ENCODE assay signal across 15 cellular contexts in the genomic region with DNA sequence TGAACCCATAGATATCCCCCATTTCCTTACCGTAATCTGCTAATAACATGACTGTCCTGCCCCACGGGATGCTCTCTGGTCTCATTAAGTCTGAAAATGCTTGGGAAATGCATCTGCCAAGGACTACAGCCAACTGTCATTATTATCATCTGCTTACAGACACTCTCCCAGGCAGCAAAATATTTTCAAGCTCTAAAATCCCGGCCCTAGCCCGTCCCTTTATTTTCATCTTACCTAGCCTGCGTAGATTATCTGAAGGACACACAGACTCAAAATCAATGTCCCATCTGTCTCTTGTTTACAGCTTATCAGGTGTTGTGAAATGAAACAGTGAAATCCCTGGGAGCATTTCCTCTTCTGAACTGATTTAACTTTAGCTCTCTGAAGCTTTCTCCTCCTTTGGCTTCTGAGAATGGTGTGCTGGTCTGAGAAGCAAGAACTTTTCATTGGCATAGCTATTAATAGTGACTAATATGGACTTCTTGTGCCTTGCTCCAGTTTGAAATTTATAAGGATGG.
A peak's percentile ranks its signal among the peaks of the same experiment; 100 is the strongest.
DNase-seq lines count a peak whose midpoint lies in the region; ATAC-seq, FAIRE-seq and TF ChIP-seq lines count a peak whose summit lies in the region.
"Had no signal": no experiment of that assay in that cellular context is flagged by ENCODE, and none has a peak within 500 bp of the region (broad histone marks: within the 10 kb centered on the region; RNA-seq: fewer than 3 reads in every experiment).

No MANE protein-coding gene starts in this region.

- TF ChIP-seq CTCF in HFFc6 (IDR thresholded peaks at IDR 0.05) (no peak), choroid plexus epithelial cell (conservative IDR thresholded peaks at IDR 0.05; ENCODE audit: low read depth, low read length) (no peak), HepG2 (CRISPR knock-in tag; IDR thresholded peaks at IDR 0.05) (no peak), natural killer cell (IDR thresholded peaks at IDR 0.05) (no peak)

- in situ Hi-C loops in HepG2 (cut with HindIII; ENCODE audit: extremely low pct_ligation_motif_present, low pct_unique_long_range_greater_than_20kb) = no loop called here

- no peak overlapping the region for H2AFZ ChIP-seq in HepG2 (ENCODE audit: low read length)

- H3K36me3 ChIP-seq in HepG2 (replicated peaks in 1 of 2; ENCODE audit: control insufficient read depth in 1 of 2, insufficient read depth in 2 of 2, low read length in 2 of 2) = no peaks in the 10 kb centered on the region
- no peaks in the 10 kb centered on the region for H3K36me3 ChIP-seq in stomach smooth muscle (ENCODE audit: control insufficient read depth in 2 of 2, insufficient read depth in 2 of 2, low read length in 2 of 2)
- H3K36me3 ChIP-seq: ascending aorta, neutrophil had no signal

- intact Hi-C loops in HepG2 (cut with micrococcal nuclease; ENCODE audit: unreplicated experiment) (no loop called here), natural killer cell (cut with micrococcal nuclease) (no loop called here)
- intact Hi-C loops in activated CD4-positive, alpha-beta T cell treated with anti-CD3 and anti-CD28 coated beads for 36 hours (cut with DNase I, micrococcal nuclease) = no loop called here

- ATAC-seq in HepG2 (peak; percentile 23; the same call in 1 of the 3 replicates), HG02759 (IDR thresholded peaks at IDR 0.05; ENCODE audit: unreplicated experiment) (no peak), natural killer cell (no peak)
- no peak for ATAC-seq in activated CD4-positive, alpha-beta T cell treated with anti-CD3 and anti-CD28 coated beads for 36 hours

- H3K9me3 Mint-ChIP-seq in HFFc6 (no peaks in the 10 kb centered on the region), natural killer cell (no peaks in the 10 kb centered on the region)
- H3K9me3 Mint-ChIP-seq in activated CD4-positive, alpha-beta T cell treated with anti-CD3 and anti-CD28 coated beads for 36 hours (ENCODE audit: low read depth) = no peaks in the 10 kb centered on the region

- H3K27ac Mint-ChIP-seq in HFFc6 (peak overlapping the region; percentile 63; the same call in 1 of the 2 replicates), natural killer cell (no peak overlapping the region)
- H3K27ac Mint-ChIP-seq in activated CD4-positive, alpha-beta T cell treated with anti-CD3 and anti-CD28 coated beads for 36 hours = no peak overlapping the region

- no peak overlapping the region for H3K4me3 Mint-ChIP-seq in HFFc6
- no peak overlapping the region for H3K4me3 Mint-ChIP-seq in activated CD4-positive, alpha-beta T cell treated with anti-CD3 and anti-CD28 coated beads for 36 hours
- H3K4me3 Mint-ChIP-seq in natural killer cell = no peak overlapping the region

- H3K4me1 Mint-ChIP-seq in HFFc6 (ENCODE audit: low read depth) (peaks cover 16% of the 10 kb centered on the region), natural killer cell (no peaks in the 10 kb centered on the region)
- H3K4me1 Mint-ChIP-seq in activated CD4-positive, alpha-beta T cell treated with anti-CD3 and anti-CD28 coated beads for 36 hours = no peaks in the 10 kb centered on the region

- H3K9ac ChIP-seq in HepG2 (ENCODE audit: insufficient read depth, low read depth, low read length) (no peak overlapping the region), stomach smooth muscle (ENCODE audit: low read length in 2 of 2) (no peak overlapping the region)

- CTCF ChIA-PET in HepG2 (lab: Yijun Ruan, JAX; ENCODE audit: low intra/inter-chr PET ratio, low total read pairs) = no interaction called here
- CTCF ChIA-PET in activated CD4-positive, alpha-beta T cell treated with anti-CD3 and anti-CD28 coated beads for 36 hours (lab: Charles Lee) = no interaction called here

- H3K36me3 Mint-ChIP-seq in HFFc6 (ENCODE audit: low read depth) = no peaks in the 10 kb centered on the region
- no peaks in the 10 kb centered on the region for H3K36me3 Mint-ChIP-seq in activated CD4-positive, alpha-beta T cell treated with anti-CD3 and anti-CD28 coated beads for 36 hours (ENCODE audit: low read depth)
- H3K36me3 Mint-ChIP-seq in natural killer cell = no peaks in the 10 kb centered on the region

- H3K27me3 Mint-ChIP-seq in HFFc6 (ENCODE audit: insufficient read depth) (peaks cover 5% of the 10 kb centered on the region), natural killer cell (ENCODE audit: low read depth in 2 of 2) (peaks cover 5 to 6% of the 10 kb centered on the region in 2 donors)
- peaks cover 17% of the 10 kb centered on the region for H3K27me3 Mint-ChIP-seq in activated CD4-positive, alpha-beta T cell treated with anti-CD3 and anti-CD28 coated beads for 36 hours

- H3K4me3 ChIP-seq in choroid plexus epithelial cell (ENCODE audit: low read depth, low read length) = no peak overlapping the region
- H3K4me3 ChIP-seq in HepG2 (replicated peaks in 1 of 3; ENCODE audit: insufficient read depth in 1 of 3, low read depth in 2 of 3, low read length in 3 of 3) = no peak overlapping the region
- H3K4me3 ChIP-seq in stomach smooth muscle (ENCODE audit: low read length in 2 of 2) = no peak overlapping the region
- H3K4me3 ChIP-seq: ascending aorta had no signal

- no peaks in the 10 kb centered on the region for H3K27me3 ChIP-seq in HepG2 (ENCODE audit: control insufficient read depth in 1 of 2, insufficient read depth in 2 of 2, low read length in 2 of 2)
- H3K27me3 ChIP-seq in stomach smooth muscle (ENCODE audit: control insufficient read depth in 1 of 2, insufficient read depth in 2 of 2, low read length in 2 of 2) = no peaks in the 10 kb centered on the region
- H3K27me3 ChIP-seq: ascending aorta, neutrophil had no signal

- H3K4me1 ChIP-seq in HepG2 (ENCODE audit: insufficient read depth, low read length) (no peaks in the 10 kb centered on the region), stomach smooth muscle (ENCODE audit: control insufficient read depth, insufficient read depth, low read length) (no peaks in the 10 kb centered on the region)
- H3K4me1 ChIP-seq: ascending aorta had no signal

- POLR2A ChIA-PET in HepG2 (lab: Yijun Ruan, JAX) = no interaction called here
- POLR2A ChIA-PET in activated CD4-positive, alpha-beta T cell treated with anti-CD3 and anti-CD28 coated beads for 36 hours (lab: Charles Lee) = no interaction called here

- TF ChIP-seq RAD21 in HepG2 (CRISPR knock-in tag; IDR thresholded peaks at IDR 0.05) = no peak

- 1% methylated on average over 5 of the region's 5 CpGs for WGBS in HepG2 (ENCODE audit: low lambda C conversion rate)

- H4K20me1 ChIP-seq in HepG2 (ENCODE audit: insufficient read depth, low read length) = no peaks in the 10 kb centered on the region

- H3K27ac ChIP-seq in HepG2 (ENCODE audit: extremely low read length, insufficient read depth, low read length) (no peak overlapping the region), stomach smooth muscle (ENCODE audit: low read length) (peak overlapping the region; percentile 6)
- H3K27ac ChIP-seq: ascending aorta, neutrophil had no signal

- TF ChIP-seq EP300 in HepG2 (IDR thresholded peaks at IDR 0.05; ENCODE audit: low read depth in 2 of 2, low read length in 2 of 2) (no peak), HepG2 (CRISPR knock-in tag; IDR thresholded peaks at IDR 0.05; ENCODE audit: borderline replicate concordance) (no peak)

- no peak for FAIRE-seq in HepG2 (lab: Jason Lieb, UNC)
- FAIRE-seq: endothelial cell of umbilical vein, GM19239 had no signal

- no peak overlapping the region for H3K4me2 ChIP-seq in HepG2 (ENCODE audit: low read depth, low read length)

- H3K79me2 ChIP-seq in HepG2 (ENCODE audit: insufficient read depth, low read length) = no peaks in the 10 kb centered on the region

- DNase-seq in HFFc6 (peak; percentile 4), choroid plexus epithelial cell (ENCODE audit: low read depth) (peak; percentile 40), HepG2 (ENCODE audit: low spot score) (no peak), SKM-1 (lab: John Stamatoyannopoulos, UW; ENCODE audit: unreplicated experiment) (no peak), natural killer cell (no peak)
- no peak for DNase-seq in activated CD4-positive, alpha-beta T cell treated with anti-CD3 and anti-CD28 coated beads for 36 hours
- DNase-seq: Kasumi-1; stimulated activated CD4-positive, alpha-beta T cell treated with anti-CD3 and anti-CD28 coated beads, Interleukin-2, amount 100 ng/mL, for 48 hours; stimulated activated naive CD4-positive, alpha-beta T cell had no signal

- no peaks in the 10 kb centered on the region for H3K9me3 ChIP-seq in HepG2 (ENCODE audit: low read length)
- no peaks in the 10 kb centered on the region for H3K9me3 ChIP-seq in stomach smooth muscle (ENCODE audit: control insufficient read depth in 2 of 2, low read length in 2 of 2)
- H3K9me3 ChIP-seq: ascending aorta, neutrophil had no signal

- BruUV-seq in HepG2 (replicated peaks; lab: Mats Ljungman, UMichigan) = no TSS peak

- no peak for TF ChIP-seq POLR2A in HepG2 (IDR thresholded peaks at IDR 0.05; ENCODE audit: insufficient read depth in 1 of 2, low read depth in 2 of 2, low read length in 2 of 2)

TF ChIP-seq in HepG2, 621 proteins besides CTCF, POLR2A, EP300 and RAD21 (continues in another document):
- TF ChIP-seq MED8 (CRISPR knock-in tag; IDR thresholded peaks at IDR 0.05; ENCODE audit: insufficient replicate concordance) = no peak
- TF ChIP-seq ZMYM4 (CRISPR knock-in tag; IDR thresholded peaks at IDR 0.05) = no peak
- no peak for TF ChIP-seq ZIK1 (CRISPR knock-in tag; IDR thresholded peaks at IDR 0.05; ENCODE audit: borderline replicate concordance, low read depth)
- TF ChIP-seq ZNF546 (CRISPR knock-in tag; conservative IDR thresholded peaks at IDR 0.05) = no peak
- TF ChIP-seq MTF1 (CRISPR knock-in tag; IDR thresholded peaks at IDR 0.05) = no peak
- no peak for TF ChIP-seq DR1 (CRISPR knock-in tag; IDR thresholded peaks at IDR 0.05)
- TF ChIP-seq, protein P1, sequence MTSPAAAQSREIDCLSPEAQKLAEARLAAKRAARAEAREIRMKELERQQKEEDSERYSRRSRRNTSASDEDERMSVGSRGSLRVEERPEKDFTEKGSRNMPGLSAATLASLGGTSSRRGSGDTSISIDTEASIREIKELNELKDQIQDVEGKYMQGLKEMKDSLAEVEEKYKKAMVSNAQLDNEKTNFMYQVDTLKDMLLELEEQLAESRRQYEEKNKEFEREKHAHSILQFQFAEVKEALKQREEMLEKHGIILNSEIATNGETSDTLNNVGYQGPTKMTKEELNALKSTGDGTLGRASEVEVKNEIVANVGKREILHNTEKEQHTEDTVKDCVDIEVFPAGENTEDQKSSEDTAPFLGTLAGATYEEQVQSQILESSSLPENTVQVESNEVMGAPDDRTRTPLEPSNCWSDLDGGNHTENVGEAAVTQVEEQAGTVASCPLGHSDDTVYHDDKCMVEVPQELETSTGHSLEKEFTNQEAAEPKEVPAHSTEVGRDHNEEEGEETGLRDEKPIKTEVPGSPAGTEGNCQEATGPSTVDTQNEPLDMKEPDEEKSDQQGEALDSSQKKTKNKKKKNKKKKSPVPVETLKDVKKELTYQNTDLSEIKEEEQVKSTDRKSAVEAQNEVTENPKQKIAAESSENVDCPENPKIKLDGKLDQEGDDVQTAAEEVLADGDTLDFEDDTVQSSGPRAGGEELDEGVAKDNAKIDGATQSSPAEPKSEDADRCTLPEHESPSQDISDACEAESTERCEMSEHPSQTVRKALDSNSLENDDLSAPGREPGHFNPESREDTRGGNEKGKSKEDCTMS (CRISPR knock-in tag; conservative IDR thresholded peaks at IDR 0.05) = no peak

Comparison
In these comparisons a context has a peak if more than half of its experiments do, and no peak if none do; other contexts are left out.
1. DNase-seq: peak in HFFc6 (single experiment) and choroid plexus epithelial cell (single experiment); none in HepG2 (single experiment), SKM-1 (single experiment), activated CD4-positive, alpha-beta T cell treated with anti-CD3 and anti-CD28 coated beads for 36 hours (single experiment) and natural killer cell (single experiment).